In genomic region chr1:119327066-119327435, GRCh38 we compare ENCODE assay signal across 8 cellular contexts. TPM values are rescaled to one million over a fixed set of nuclear protein-coding genes. Genes with fewer than 3 reads are reported as not detected.
DNase-seq lines count a peak whose midpoint lies in the region; ATAC-seq and TF ChIP-seq lines count a peak whose summit lies in the region.

No MANE protein-coding gene starts in this region.

- DNase-seq in putamen (ENCODE audit: low spot score) (peak; percentile 4), NCI-H69 (lab: John Stamatoyannopoulos, UW) (no peak), NCI-H82 (lab: John Stamatoyannopoulos, UW) (no peak)

- no peaks in the 10 kb centered on the region for H3K36me3 ChIP-seq in gastroesophageal sphincter

- H3K4me1 ChIP-seq in gastroesophageal sphincter, result peaks cover 0 to 12% (median 0%) of the 10 kb centered on the region in 3 donors

- no peak for TF ChIP-seq POLR2A in gastroesophageal sphincter (IDR thresholded peaks at IDR 0.05)

- H3K27me3 ChIP-seq in gastroesophageal sphincter, result peaks cover 5% of the 10 kb centered on the region

- WGBS in gastroesophageal sphincter (ENCODE audit: low coverage in 1 of 2), 2 donors, result 5% methylated on average over 4 of the region's 18 CpGs; no CpG with 5 or more reads in 1 of the 2 donors

- no peak for TF ChIP-seq CTCF in VCaP (conservative IDR thresholded peaks at IDR 0.05)
- no peak for TF ChIP-seq CTCF in gastroesophageal sphincter (IDR thresholded peaks at IDR 0.05)

- no peak for TF ChIP-seq EP300 in gastroesophageal sphincter (IDR thresholded peaks at IDR 0.05)

- H3K9me3 ChIP-seq in gastroesophageal sphincter, result no peaks in the 10 kb centered on the region

- H3K27ac ChIP-seq in VCaP (peak overlapping the region; percentile 23; the same call in 1 of the 2 replicates), gastroesophageal sphincter (no peak overlapping the region)

- peak overlapping the region; percentile 27; the same call in 1 of the 2 replicates for H3K4me3 ChIP-seq in GM08714 (ENCODE audit: low read length)
- peak overlapping the region; percentile 27 to 45 for H3K4me3 ChIP-seq in gastroesophageal sphincter

- ATAC-seq in gastroesophageal sphincter (no peak), GM21360 (IDR thresholded peaks at IDR 0.05; ENCODE audit: unreplicated experiment) (no peak), GM21447 (IDR thresholded peaks at IDR 0.05; ENCODE audit: unreplicated experiment) (no peak)

RNA-seq across cellular contexts. Expression of gene HAO2, which starts 41.5 kb away (rescaled TPM):
- total RNA-seq in gastroesophageal sphincter, result not detected
